ENCODE assay signal across 8 cellular contexts in genomic region chr5:91182763-91183162, GRCh38.
A peak's percentile ranks its signal among the peaks of the same experiment; 100 is the strongest.
DNase-seq lines count a peak whose midpoint lies in the region; ATAC-seq and TF ChIP-seq lines count a peak whose summit lies in the region.

No MANE protein-coding gene starts in this region.

- H3K4me3 ChIP-seq in BJ (ENCODE audit: low read depth, low read length) (no peak overlapping the region), MG63 (no peak overlapping the region), fibroblast of lung (replicated peaks in 1 of 4; ENCODE audit: control extremely low read depth in 1 of 4, insufficient read depth in 1 of 4, low read depth in 3 of 4, low read length in 4 of 4) (no peak overlapping the region), stomach (no peak overlapping the region)

- DNase-seq in BJ (ENCODE audit: low read depth) = peak; percentile 16
- DNase-seq in MG63 = peak; percentile 64
- DNase-seq in fibroblast of lung (ENCODE audit: low read depth in 2 of 2) = peak in 1 of 2 donors; percentile 23
- DNase-seq in stomach = no peak
- DNase-seq in HuH-7 (ENCODE audit: low spot score) = no peak
- no peak for DNase-seq in NCI-H226

- intact Hi-C loops in stomach (cut with DNase I; ENCODE audit: low total_unique reads) = no loop called here

- no peaks in the 10 kb centered on the region for H3K79me2 ChIP-seq in fibroblast of lung (ENCODE audit: control insufficient read depth, insufficient read depth, low read length)

- peak; percentile 35 for TF ChIP-seq CTCF in BJ (IDR thresholded peaks at IDR 0.05; ENCODE audit: insufficient read depth, low read depth, low read length)
- peak; percentile 7 to 23 for TF ChIP-seq CTCF in fibroblast of lung (conservative IDR thresholded peaks at IDR 0.05 in 1 of 2, IDR thresholded peaks at IDR 0.05 in 1 of 2; ENCODE audit: low read depth in 1 of 2, low read length in 2 of 2)
- no peak for TF ChIP-seq CTCF in stomach (IDR thresholded peaks at IDR 0.05)

- TF ChIP-seq POLR2A in stomach (IDR thresholded peaks at IDR 0.05) = no peak

- no peak overlapping the region for H2AFZ ChIP-seq in fibroblast of lung (ENCODE audit: low read length)

- H3K4me2 ChIP-seq in fibroblast of lung (ENCODE audit: extremely low read depth, insufficient read depth, low read length) = peak overlapping the region; percentile 36

- H3K27me3 ChIP-seq in BJ (ENCODE audit: control insufficient read depth, insufficient read depth, low read length) (no peaks in the 10 kb centered on the region), MG63 (no peaks in the 10 kb centered on the region), fibroblast of lung (ENCODE audit: control insufficient read depth, insufficient read depth, low read length) (no peaks in the 10 kb centered on the region), stomach (no peaks in the 10 kb centered on the region)

- CTCF ChIA-PET in BJ (lab: Yijun Ruan, JAX) = interaction anchor here (0.6 to 2.1 kb wide), 9 partner anchors 11 to 203 kb away, joined by 3 to 11 read pairs (median 3); partner anchors contain the start of gene ARRDC3

- 49 to 66% (median 54%) methylated on average over 4 of the region's 4 CpGs for WGBS in stomach, 5 donors

- H3K27ac ChIP-seq in fibroblast of lung (ENCODE audit: insufficient read depth, low read length) (no peak overlapping the region), stomach (peak overlapping the region in 3 of 5 donors; percentile 27 to 69 (median 33))

- no peaks in the 10 kb centered on the region for H4K20me1 ChIP-seq in fibroblast of lung (ENCODE audit: control insufficient read depth, extremely low read depth, insufficient read depth, low read length)

- H3K9me3 ChIP-seq in MG63 (no peaks in the 10 kb centered on the region), fibroblast of lung (ENCODE audit: control insufficient read depth, insufficient read depth, low read depth, low read length) (no peaks in the 10 kb centered on the region), stomach (no peaks in the 10 kb centered on the region)

- POLR2A ChIA-PET in BJ (lab: Charles Lee) = no interaction called here

- peak; percentile 68 for ATAC-seq in GM21360 (IDR thresholded peaks at IDR 0.05; ENCODE audit: unreplicated experiment)
- no peak for ATAC-seq in GM21381 (IDR thresholded peaks at IDR 0.05; ENCODE audit: unreplicated experiment)

- H3K36me3 ChIP-seq in BJ (ENCODE audit: control insufficient read depth, insufficient read depth, low read length) (no peaks in the 10 kb centered on the region), MG63 (no peaks in the 10 kb centered on the region), fibroblast of lung (ENCODE audit: control insufficient read depth, insufficient read depth, low read length) (no peaks in the 10 kb centered on the region), stomach (no peaks in the 10 kb centered on the region)

- no peak for TF ChIP-seq EP300 in stomach (IDR thresholded peaks at IDR 0.05)

- H3K4me1 ChIP-seq in fibroblast of lung (ENCODE audit: control insufficient read depth, extremely low read depth, insufficient read depth, low read length) (peaks cover 5% of the 10 kb centered on the region), stomach (peaks cover 0 to 23% (median 4%) of the 10 kb centered on the region in 4 donors)

- no peak overlapping the region for H3K9ac ChIP-seq in fibroblast of lung (ENCODE audit: insufficient read depth, low read length)

Comparison
In these comparisons a context has a peak if more than half of its experiments do, and no peak if none do; other contexts are left out.
1. DNase-seq: peak in BJ (single experiment) and MG63 (single experiment); none in stomach (single experiment), HuH-7 (single experiment) and NCI-H226 (single experiment).
2. CTCF ChIP-seq: peak in BJ (single experiment) and fibroblast of lung (2 of 2); none in stomach (0 of 7).